Comparison of ENCODE assay signal across 25 cellular contexts in the genomic region with DNA sequence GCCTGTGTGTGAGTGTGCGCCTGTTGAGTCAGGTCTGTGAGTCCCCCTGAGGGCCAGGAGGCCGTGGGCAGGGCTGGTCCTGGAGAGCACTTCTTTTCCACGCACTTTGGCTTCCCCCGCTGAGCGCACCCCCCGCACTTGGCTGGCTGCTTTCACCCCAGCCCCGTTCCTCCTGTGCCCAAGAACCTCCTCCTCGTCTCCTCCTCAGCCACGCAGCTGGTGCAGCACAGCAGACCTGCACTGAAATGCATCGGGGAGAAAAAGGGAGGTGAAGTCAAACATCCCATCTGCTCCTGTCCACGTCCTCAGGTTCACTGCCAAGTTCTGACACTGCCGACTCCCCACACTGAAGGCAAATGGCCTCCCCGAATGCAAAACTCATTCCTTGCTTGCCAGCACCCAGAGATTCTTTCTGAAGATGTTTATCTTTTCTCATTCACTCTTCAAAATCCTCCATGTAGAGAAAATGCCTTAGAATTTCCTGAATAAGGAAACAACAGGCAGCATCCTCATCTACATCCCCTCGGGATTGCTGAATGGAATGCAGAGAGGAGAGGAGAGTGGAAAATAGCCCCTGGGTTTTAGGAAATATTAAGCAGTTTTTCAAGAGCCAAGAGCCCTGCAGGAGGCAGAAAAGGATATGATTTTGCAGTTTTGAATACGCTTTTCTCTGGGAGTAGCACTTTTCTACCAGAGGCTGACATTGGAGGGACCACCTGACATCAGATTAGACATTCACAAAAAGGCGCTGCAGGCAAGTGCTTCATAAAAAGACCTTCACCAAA.
DNase-seq lines count a peak whose midpoint lies in the region; ATAC-seq and TF ChIP-seq lines count a peak whose summit lies in the region.
"Had no signal": no experiment of that assay in that cellular context is flagged by ENCODE, and none has a peak within 500 bp of the region (broad histone marks: within the 10 kb centered on the region; RNA-seq: fewer than 3 reads in every experiment).

No MANE protein-coding gene starts in this region.

- H3K23ac ChIP-seq in mesendoderm (ENCODE audit: low read length), result no peak overlapping the region

- H2BK120ac ChIP-seq in mesendoderm (ENCODE audit: low read depth, low read length), result no peak overlapping the region

- no peaks in the 10 kb centered on the region for H3K9me2 ChIP-seq in hepatocyte (replicated peaks; ENCODE audit: insufficient read depth)

- no peak for TF ChIP-seq CTCF in brain (conservative IDR thresholded peaks at IDR 0.05)
- TF ChIP-seq CTCF in hepatocyte (IDR thresholded peaks at IDR 0.05; ENCODE audit: poor library complexity), result no peak

- H2BK5ac ChIP-seq in mesendoderm (ENCODE audit: low read length), result no peak overlapping the region

- no peak overlapping the region for H2AFZ ChIP-seq in hepatocyte
- H2AFZ ChIP-seq: GM23248 had no signal

- H4K20me1 ChIP-seq in hepatocyte (ENCODE audit: insufficient read depth, poor library complexity, severe bottlenecking), result no peaks in the 10 kb centered on the region

- H3K4me3 Mint-ChIP-seq in brain, result peak overlapping the region in 3 of 5 experiments; percentile 3 to 55 (median 5)
- no peak overlapping the region for H3K4me3 Mint-ChIP-seq in activated CD4-positive, alpha-beta T cell treated with anti-CD3 and anti-CD28 coated beads, Interleukin-2, amount 10 ng/mL, durations not matched to agents 7 days and 5 days

- H3K79me2 ChIP-seq in mesendoderm (ENCODE audit: control insufficient read depth, insufficient read depth, low read length), result no peaks in the 10 kb centered on the region
- no peaks in the 10 kb centered on the region for H3K79me2 ChIP-seq in hepatocyte

- H3K56ac ChIP-seq in mesendoderm (ENCODE audit: low read length), result no peak overlapping the region

- intact Hi-C loops in sciatic nerve (cut with DNase I), result loop anchor here (5.0 kb wide), 1 partner anchor 274 kb away; no protein-coding TSS in a partner anchor

- peak; percentile 31 for ATAC-seq in sciatic nerve
- ATAC-seq: activated naive CD4-positive, alpha-beta T cell treated with anti-CD3 and anti-CD28 coated beads, Interleukin-2, amount 50 U/mL, for 72 hours had no signal

- H3K36me3 ChIP-seq in mesendoderm (ENCODE audit: control insufficient read depth, insufficient read depth, low read length), result no peaks in the 10 kb centered on the region
- H3K36me3 ChIP-seq in hepatocyte (replicated peaks; ENCODE audit: insufficient read depth, low read depth), result no peaks in the 10 kb centered on the region
- H3K36me3 ChIP-seq: tibial artery had no signal

- H3K4me3 ChIP-seq in mesendoderm (ENCODE audit: low read length) (no peak overlapping the region), hepatocyte (no peak overlapping the region)
- H3K4me3 ChIP-seq: GM23248, lung, skin epidermis, tibial artery had no signal

- peaks cover 8% of the 10 kb centered on the region for H3K27me3 Mint-ChIP-seq in brain
- H3K27me3 Mint-ChIP-seq in activated CD4-positive, alpha-beta T cell treated with anti-CD3 and anti-CD28 coated beads, Interleukin-2, amount 10 ng/mL, durations not matched to agents 7 days and 5 days, result no peaks in the 10 kb centered on the region

- H3K36me3 Mint-ChIP-seq in brain, result no peaks in the 10 kb centered on the region
- H3K36me3 Mint-ChIP-seq in activated CD4-positive, alpha-beta T cell treated with anti-CD3 and anti-CD28 coated beads, Interleukin-2, amount 10 ng/mL, durations not matched to agents 7 days and 5 days (ENCODE audit: low read depth), result peaks cover 3% of the 10 kb centered on the region
- H3K36me3 Mint-ChIP-seq: CD4-positive, alpha-beta memory T cell had no signal

- no peak overlapping the region for H3K4me2 ChIP-seq in mesendoderm (ENCODE audit: low read length)
- H3K4me2 ChIP-seq in hepatocyte, result no peak overlapping the region

- H3K18ac ChIP-seq in mesendoderm (ENCODE audit: low read length), result no peak overlapping the region

- H3K4me1 ChIP-seq in mesendoderm (ENCODE audit: control insufficient read depth, low read depth, low read length) (peaks cover 2% of the 10 kb centered on the region), hepatocyte (ENCODE audit: insufficient read depth) (no peaks in the 10 kb centered on the region)
- H3K4me1 ChIP-seq: tibial artery had no signal

- no peak overlapping the region for H3K4ac ChIP-seq in mesendoderm (ENCODE audit: low read depth, low read length)

- H3K4me1 Mint-ChIP-seq in brain, result peaks cover 28% of the 10 kb centered on the region
- no peaks in the 10 kb centered on the region for H3K4me1 Mint-ChIP-seq in activated CD4-positive, alpha-beta T cell treated with anti-CD3 and anti-CD28 coated beads, Interleukin-2, amount 10 ng/mL, durations not matched to agents 7 days and 5 days

- no peaks in the 10 kb centered on the region for H3K9me3 ChIP-seq in hepatocyte (ENCODE audit: low read depth)
- H3K9me3 ChIP-seq: tibial artery had no signal

- no CpG with 5 or more reads among the region's 16 CpGs for WGBS in mesendoderm (ENCODE audit: extremely low coverage, insufficient coverage, low lambda C conversion rate)
- WGBS in hepatocyte (ENCODE audit: low lambda C conversion rate, missing lambda C conversion rate), result 69% methylated on average over 16 of the region's 16 CpGs

- H3K27ac Mint-ChIP-seq in brain, result peak overlapping the region; percentile 29 to 82 (median 77)
- H3K27ac Mint-ChIP-seq in activated CD4-positive, alpha-beta T cell treated with anti-CD3 and anti-CD28 coated beads, Interleukin-2, amount 10 ng/mL, durations not matched to agents 7 days and 5 days, result no peak overlapping the region
- H3K27ac Mint-ChIP-seq: activated naive CD4-positive, alpha-beta T cell treated with anti-CD3 and anti-CD28 coated beads, Interleukin-2, amount 50 U/mL, for 72 hours had no signal

- DNase-seq in NCI-H2171 treated with DMSO at 0.1 percent for 48 hours (lab: John Stamatoyannopoulos, UW) (peak; percentile 76), mesendoderm (peak; percentile 43), sciatic nerve (ENCODE audit: low spot score) (no peak), hepatocyte (ENCODE audit: low spot score) (no peak), RPMI8226 (no peak)
- no peak for DNase-seq in activated CD4-positive, alpha-beta T cell treated with anti-CD3 and anti-CD28 coated beads, Interleukin-2, amount 10 ng/mL, durations not matched to agents 7 days and 5 days
- DNase-seq: activated CD4-positive, CD25-positive, alpha-beta regulatory T cell treated with anti-CD3 and anti-CD28 coated beads, Interleukin-2, amount 50 U/mL, for 72 hours; activated CD8-positive, alpha-beta memory T cell treated with anti-CD3 and anti-CD28 coated beads for 24 hours; activated T-cell treated with anti-CD3 and anti-CD28 coated beads, Interleukin-2, amount 50 U/mL, for 48 hours; CD4-positive, alpha-beta memory T cell; cerebellar nuclear complex; GF-D8; GM23248; NCI-H1105; NCI-H2081 treated with DMSO at 0.1 percent for 48 hours; NCI-H510A treated with DMSO at 0.1 percent for 48 hours; NK-92 treated with Interleukin-12 subunit alpha and Interleukin-12 subunit beta, amount 100 ng/mL, for 24 hours; stimulated activated CD4-positive, alpha-beta T cell treated with anti-CD3 and anti-CD28 coated beads, Interleukin-2, amount 100 ng/mL, for 24 hours; stimulated activated naive CD4-positive, alpha-beta T cell; T1000; tibial artery had no signal

- H3K27me3 ChIP-seq in mesendoderm (ENCODE audit: insufficient read depth, low read length, poor library complexity), result no peaks in the 10 kb centered on the region
- peaks cover 8% of the 10 kb centered on the region for H3K27me3 ChIP-seq in hepatocyte

- no peak overlapping the region for H4K5ac ChIP-seq in mesendoderm (ENCODE audit: low read length)

- H4K8ac ChIP-seq in mesendoderm (ENCODE audit: low read depth, low read length), result no peak overlapping the region

- no peaks in the 10 kb centered on the region for H3K79me1 ChIP-seq in mesendoderm (ENCODE audit: low read length)

- CTCF ChIA-PET in activated CD4-positive, alpha-beta T cell treated with anti-CD3 and anti-CD28 coated beads, Interleukin-2, amount 10 ng/mL, durations not matched to agents 7 days and 5 days (lab: Charles Lee), result no interaction called here

- H3K9ac ChIP-seq in mesendoderm (ENCODE audit: low read length), result no peak overlapping the region
- H3K9ac ChIP-seq: GM23248 had no signal

- H2AK5ac ChIP-seq in mesendoderm (ENCODE audit: low read length), result no peak overlapping the region

- POLR2A ChIA-PET in activated CD4-positive, alpha-beta T cell treated with anti-CD3 and anti-CD28 coated beads, Interleukin-2, amount 10 ng/mL, durations not matched to agents 7 days and 5 days (lab: Charles Lee), result no interaction called here

- no peak overlapping the region for H2BK15ac ChIP-seq in mesendoderm (replicated peaks; ENCODE audit: low read depth)

- H3K27ac ChIP-seq in mesendoderm (ENCODE audit: low read depth, low read length) (no peak overlapping the region), hepatocyte (no peak overlapping the region)
- H3K27ac ChIP-seq: GM23248, skin epidermis, tibial artery had no signal

- peaks cover 0 to 7% (median 2%) of the 10 kb centered on the region in 5 experiments for H3K9me3 Mint-ChIP-seq in brain
- H3K9me3 Mint-ChIP-seq in activated CD4-positive, alpha-beta T cell treated with anti-CD3 and anti-CD28 coated beads, Interleukin-2, amount 10 ng/mL, durations not matched to agents 7 days and 5 days, result no peaks in the 10 kb centered on the region

Comparison
In these comparisons a context has a peak if more than half of its experiments do, and no peak if none do; other contexts are left out.
1. DNase-seq: peak in NCI-H2171 treated with DMSO at 0.1 percent for 48 hours (single experiment) and mesendoderm (single experiment); none in sciatic nerve (single experiment), hepatocyte (single experiment), RPMI8226 (single experiment) and activated CD4-positive, alpha-beta T cell treated with anti-CD3 and anti-CD28 coated beads, Interleukin-2, amount 10 ng/mL, durations not matched to agents 7 days and 5 days (single experiment).